Comparison of ENCODE assay signal across 3 cellular contexts in the genomic region with DNA sequence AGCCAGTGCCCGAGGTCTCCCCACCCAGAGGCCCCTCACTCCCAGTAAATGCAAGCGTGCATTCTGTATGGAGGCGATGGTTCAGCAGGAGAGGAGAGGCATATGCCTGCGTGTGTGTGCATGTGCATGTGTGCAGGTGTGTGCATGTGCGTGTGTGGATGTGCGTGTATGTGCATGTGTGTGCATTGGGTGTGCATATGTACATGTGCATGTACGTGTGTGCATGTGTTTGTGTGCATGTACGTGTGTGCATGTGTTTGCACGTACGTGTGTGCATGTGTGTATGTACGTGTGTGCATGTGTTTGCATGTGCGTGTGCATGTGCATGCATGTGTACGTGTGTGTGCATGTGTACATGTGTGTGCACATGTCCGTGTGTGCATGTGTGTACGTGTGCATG.
TF ChIP-seq lines count a peak whose summit lies in the region.

No MANE protein-coding gene starts in this region.

TF ChIP-seq in HEK293, 187 proteins besides CTCF, POLR2A, EP300 and RAD21 (continued from another document):
- no peak for TF ChIP-seq ZNF350 (tag by site-specific recombination; IDR thresholded peaks at IDR 0.05)

TF ChIP-seq in GM12878, 131 proteins besides CTCF, POLR2A, EP300 and RAD21 (continued from another document):
- TF ChIP-seq, protein P1, sequence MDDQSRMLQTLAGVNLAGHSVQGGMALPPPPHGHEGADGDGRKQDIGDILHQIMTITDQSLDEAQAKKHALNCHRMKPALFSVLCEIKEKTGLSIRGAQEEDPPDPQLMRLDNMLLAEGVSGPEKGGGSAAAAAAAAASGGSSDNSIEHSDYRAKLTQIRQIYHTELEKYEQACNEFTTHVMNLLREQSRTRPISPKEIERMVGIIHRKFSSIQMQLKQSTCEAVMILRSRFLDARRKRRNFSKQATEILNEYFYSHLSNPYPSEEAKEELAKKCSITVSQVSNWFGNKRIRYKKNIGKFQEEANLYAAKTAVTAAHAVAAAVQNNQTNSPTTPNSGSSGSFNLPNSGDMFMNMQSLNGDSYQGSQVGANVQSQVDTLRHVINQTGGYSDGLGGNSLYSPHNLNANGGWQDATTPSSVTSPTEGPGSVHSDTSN (IDR thresholded peaks at IDR 0.05; ENCODE audit: insufficient replicate concordance, low read depth, low read length) = peak; percentile 40
- TF ChIP-seq, protein P2, sequence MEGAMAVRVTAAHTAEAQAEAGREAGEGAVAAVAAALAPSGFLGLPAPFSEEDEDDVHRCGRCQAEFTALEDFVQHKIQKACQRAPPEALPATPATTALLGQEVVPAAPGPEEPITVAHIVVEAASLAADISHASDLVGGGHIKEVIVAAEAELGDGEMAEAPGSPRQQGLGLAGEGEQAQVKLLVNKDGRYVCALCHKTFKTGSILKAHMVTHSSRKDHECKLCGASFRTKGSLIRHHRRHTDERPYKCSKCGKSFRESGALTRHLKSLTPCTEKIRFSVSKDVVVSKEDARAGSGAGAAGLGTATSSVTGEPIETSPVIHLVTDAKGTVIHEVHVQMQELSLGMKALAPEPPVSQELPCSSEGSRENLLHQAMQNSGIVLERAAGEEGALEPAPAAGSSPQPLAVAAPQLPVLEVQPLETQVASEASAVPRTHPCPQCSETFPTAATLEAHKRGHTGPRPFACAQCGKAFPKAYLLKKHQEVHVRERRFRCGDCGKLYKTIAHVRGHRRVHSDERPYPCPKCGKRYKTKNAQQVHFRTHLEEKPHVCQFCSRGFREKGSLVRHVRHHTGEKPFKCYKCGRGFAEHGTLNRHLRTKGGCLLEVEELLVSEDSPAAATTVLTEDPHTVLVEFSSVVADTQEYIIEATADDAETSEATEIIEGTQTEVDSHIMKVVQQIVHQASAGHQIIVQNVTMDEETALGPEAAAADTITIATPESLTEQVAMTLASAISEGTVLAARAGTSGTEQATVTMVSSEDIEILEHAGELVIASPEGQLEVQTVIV (IDR thresholded peaks at IDR 0.05; ENCODE audit: borderline replicate concordance, partially characterized antibody) = no peak
- peak; percentile 19 for TF ChIP-seq NR2C2 (IDR thresholded peaks at IDR 0.05; ENCODE audit: borderline replicate concordance, control insufficient read depth, insufficient read length, low read depth)
- TF ChIP-seq, protein P3, sequence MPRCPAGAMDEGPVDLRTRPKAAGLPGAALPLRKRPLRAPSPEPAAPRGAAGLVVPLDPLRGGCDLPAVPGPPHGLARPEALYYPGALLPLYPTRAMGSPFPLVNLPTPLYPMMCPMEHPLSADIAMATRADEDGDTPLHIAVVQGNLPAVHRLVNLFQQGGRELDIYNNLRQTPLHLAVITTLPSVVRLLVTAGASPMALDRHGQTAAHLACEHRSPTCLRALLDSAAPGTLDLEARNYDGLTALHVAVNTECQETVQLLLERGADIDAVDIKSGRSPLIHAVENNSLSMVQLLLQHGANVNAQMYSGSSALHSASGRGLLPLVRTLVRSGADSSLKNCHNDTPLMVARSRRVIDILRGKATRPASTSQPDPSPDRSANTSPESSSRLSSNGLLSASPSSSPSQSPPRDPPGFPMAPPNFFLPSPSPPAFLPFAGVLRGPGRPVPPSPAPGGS (IDR thresholded peaks at IDR 0.05; ENCODE audit: borderline replicate concordance, insufficient read depth, low read depth, low read length, poor library complexity, severe bottlenecking) = peak; percentile 88
- TF ChIP-seq, protein P4, sequence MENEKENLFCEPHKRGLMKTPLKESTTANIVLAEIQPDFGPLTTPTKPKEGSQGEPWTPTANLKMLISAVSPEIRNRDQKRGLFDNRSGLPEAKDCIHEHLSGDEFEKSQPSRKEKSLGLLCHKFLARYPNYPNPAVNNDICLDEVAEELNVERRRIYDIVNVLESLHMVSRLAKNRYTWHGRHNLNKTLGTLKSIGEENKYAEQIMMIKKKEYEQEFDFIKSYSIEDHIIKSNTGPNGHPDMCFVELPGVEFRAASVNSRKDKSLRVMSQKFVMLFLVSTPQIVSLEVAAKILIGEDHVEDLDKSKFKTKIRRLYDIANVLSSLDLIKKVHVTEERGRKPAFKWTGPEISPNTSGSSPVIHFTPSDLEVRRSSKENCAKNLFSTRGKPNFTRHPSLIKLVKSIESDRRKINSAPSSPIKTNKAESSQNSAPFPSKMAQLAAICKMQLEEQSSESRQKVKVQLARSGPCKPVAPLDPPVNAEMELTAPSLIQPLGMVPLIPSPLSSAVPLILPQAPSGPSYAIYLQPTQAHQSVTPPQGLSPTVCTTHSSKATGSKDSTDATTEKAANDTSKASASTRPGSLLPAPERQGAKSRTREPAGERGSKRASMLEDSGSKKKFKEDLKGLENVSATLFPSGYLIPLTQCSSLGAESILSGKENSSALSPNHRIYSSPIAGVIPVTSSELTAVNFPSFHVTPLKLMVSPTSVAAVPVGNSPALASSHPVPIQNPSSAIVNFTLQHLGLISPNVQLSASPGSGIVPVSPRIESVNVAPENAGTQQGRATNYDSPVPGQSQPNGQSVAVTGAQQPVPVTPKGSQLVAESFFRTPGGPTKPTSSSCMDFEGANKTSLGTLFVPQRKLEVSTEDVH (IDR thresholded peaks at IDR 0.05; ENCODE audit: low read depth, partially characterized antibody) = no peak

TF ChIP-seq in HepG2, 621 proteins besides CTCF, POLR2A, EP300 and RAD21 (continued from another document):
- TF ChIP-seq, protein P5, sequence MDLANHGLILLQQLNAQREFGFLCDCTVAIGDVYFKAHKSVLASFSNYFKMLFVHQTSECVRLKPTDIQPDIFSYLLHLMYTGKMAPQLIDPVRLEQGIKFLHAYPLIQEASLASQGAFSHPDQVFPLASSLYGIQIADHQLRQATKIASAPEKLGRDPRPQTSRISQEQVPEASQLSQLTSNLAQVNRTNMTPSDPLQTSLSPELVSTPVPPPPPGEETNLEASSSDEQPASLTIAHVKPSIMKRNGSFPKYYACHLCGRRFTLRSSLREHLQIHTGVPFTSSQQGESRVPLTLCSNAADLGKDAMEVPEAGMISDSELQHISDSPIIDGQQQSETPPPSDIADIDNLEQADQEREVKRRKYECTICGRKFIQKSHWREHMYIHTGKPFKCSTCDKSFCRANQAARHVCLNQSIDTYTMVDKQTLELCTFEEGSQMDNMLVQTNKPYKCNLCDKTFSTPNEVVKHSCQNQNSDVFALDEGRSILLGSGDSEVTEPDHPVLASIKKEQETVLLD (CRISPR knock-in tag; IDR thresholded peaks at IDR 0.05; ENCODE audit: low read depth) = no peak
- TF ChIP-seq ZMYM3 (CRISPR knock-in tag; IDR thresholded peaks at IDR 0.05) (no peak), ZNF446 (CRISPR knock-in tag; IDR thresholded peaks at IDR 0.05) (no peak), ZSCAN12 (CRISPR knock-in tag; IDR thresholded peaks at IDR 0.05) (no peak)
- TF ChIP-seq, protein P6, sequence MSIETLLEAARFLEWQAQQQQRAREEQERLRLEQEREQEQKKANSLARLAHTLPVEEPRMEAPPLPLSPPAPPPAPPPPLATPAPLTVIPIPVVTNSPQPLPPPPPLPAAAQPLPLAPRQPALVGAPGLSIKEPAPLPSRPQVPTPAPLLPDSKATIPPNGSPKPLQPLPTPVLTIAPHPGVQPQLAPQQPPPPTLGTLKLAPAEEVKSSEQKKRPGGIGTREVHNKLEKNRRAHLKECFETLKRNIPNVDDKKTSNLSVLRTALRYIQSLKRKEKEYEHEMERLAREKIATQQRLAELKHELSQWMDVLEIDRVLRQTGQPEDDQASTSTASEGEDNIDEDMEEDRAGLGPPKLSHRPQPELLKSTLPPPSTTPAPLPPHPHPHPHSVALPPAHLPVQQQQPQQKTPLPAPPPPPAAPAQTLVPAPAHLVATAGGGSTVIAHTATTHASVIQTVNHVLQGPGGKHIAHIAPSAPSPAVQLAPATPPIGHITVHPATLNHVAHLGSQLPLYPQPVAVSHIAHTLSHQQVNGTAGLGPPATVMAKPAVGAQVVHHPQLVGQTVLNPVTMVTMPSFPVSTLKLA (IDR thresholded peaks at IDR 0.05) = peak; percentile 99
